ENCODE assay signal across 1 cellular context in genomic region chr2:233142355-233142897, GRCh38.
TF ChIP-seq lines count a peak whose summit lies in the region.

No MANE protein-coding gene starts in this region.

TF ChIP-seq in SK-N-SH treated with all-trans-retinoic acid at 6 μM for 48 hours, 23 proteins besides CTCF, POLR2A, EP300 and RAD21 (continued from another document):
- TF ChIP-seq TSHZ2 (CRISPR knock-in tag; IDR thresholded peaks at IDR 0.05), result no peak
- no peak for TF ChIP-seq ZFP30 (CRISPR knock-in tag; IDR thresholded peaks at IDR 0.05)
- no peak for TF ChIP-seq PPARA (CRISPR knock-in tag; IDR thresholded peaks at IDR 0.05; ENCODE audit: borderline replicate concordance)
- TF ChIP-seq ISL1 (CRISPR knock-in tag; IDR thresholded peaks at IDR 0.05), result no peak
- no peak for TF ChIP-seq BACH2 (CRISPR knock-in tag; IDR thresholded peaks at IDR 0.05; ENCODE audit: borderline replicate concordance)
- no peak for TF ChIP-seq CSDC2 (CRISPR knock-in tag; IDR thresholded peaks at IDR 0.05)
- no peak for TF ChIP-seq POU6F1 (CRISPR knock-in tag; IDR thresholded peaks at IDR 0.05; ENCODE audit: borderline replicate concordance, low read depth)
- no peak for TF ChIP-seq ZNF8 (CRISPR knock-in tag; IDR thresholded peaks at IDR 0.05)
- no peak for TF ChIP-seq ARNTL (CRISPR knock-in tag; IDR thresholded peaks at IDR 0.05; ENCODE audit: borderline replicate concordance, low read depth)
- no peak for TF ChIP-seq RARB (CRISPR knock-in tag; IDR thresholded peaks at IDR 0.05)
- no peak for TF ChIP-seq ZFP3 (CRISPR knock-in tag; IDR thresholded peaks at IDR 0.05)
- no peak for TF ChIP-seq CSRNP3 (CRISPR knock-in tag; IDR thresholded peaks at IDR 0.05)
